ENCODE assay signal across 24 cellular contexts in genomic region chr14:85483037-85483436, GRCh38. TPM values are rescaled to one million over a fixed set of nuclear protein-coding genes. Genes with fewer than 3 reads are reported as not detected.
DNase-seq lines count a peak whose midpoint lies in the region; ATAC-seq and TF ChIP-seq lines count a peak whose summit lies in the region.
"Had no signal": no experiment of that assay in that cellular context is flagged by ENCODE, and none has a peak within 500 bp of the region (broad histone marks: within the 10 kb centered on the region; RNA-seq: fewer than 3 reads in every experiment).

No MANE protein-coding gene starts in this region.

- CTCF ChIA-PET in A673 (lab: Charles Lee): no interaction called here

- H3K27ac ChIP-seq in A673 (ENCODE audit: low read depth, low read length, poor library complexity, severe bottlenecking): no peak overlapping the region
- H3K27ac ChIP-seq in SK-N-MC: peak overlapping the region; percentile 32; the same call in 1 of the 2 replicates
- H3K27ac ChIP-seq: cardiac muscle cell, upper lobe of left lung had no signal

- intact Hi-C loops in A673 (cut with micrococcal nuclease; ENCODE audit: unreplicated experiment): no loop called here

- no peak for TF ChIP-seq CTCF in A673 (conservative IDR thresholded peaks at IDR 0.05; ENCODE audit: low read depth, low read length)
- no peak for TF ChIP-seq CTCF in fibroblast of mammary gland (conservative IDR thresholded peaks at IDR 0.05; ENCODE audit: control insufficient read depth, insufficient read depth, low read depth, low read length)
- TF ChIP-seq CTCF in omental fat pad (IDR thresholded peaks at IDR 0.05): no peak

- H3K9me3 ChIP-seq in A673 (ENCODE audit: low read depth, low read length, poor library complexity, severe bottlenecking) (no peaks in the 10 kb centered on the region), SK-N-MC (ENCODE audit: low read depth, low read length) (no peaks in the 10 kb centered on the region)
- H3K9me3 ChIP-seq: heart left ventricle, mucosa of descending colon, upper lobe of left lung had no signal

- H3K4me3 ChIP-seq in A673 (ENCODE audit: low read depth, low read length, poor library complexity, severe bottlenecking) (no peak overlapping the region), SK-N-MC (no peak overlapping the region), fibroblast of mammary gland (ENCODE audit: control insufficient read depth, low read depth, low read length) (no peak overlapping the region)
- H3K4me3 ChIP-seq: cardiac muscle cell, heart left ventricle, mucosa of descending colon, upper lobe of left lung had no signal

- H3K9ac ChIP-seq in SK-N-MC (ENCODE audit: insufficient read length): no peak overlapping the region

- DNase-seq in A673 (ENCODE audit: low spot score): peak; percentile 41
- DNase-seq in SK-N-MC (ENCODE audit: low read depth, low spot score): no peak
- peak; percentile 22 for DNase-seq in fibroblast of mammary gland (ENCODE audit: low read depth)
- DNase-seq in omental fat pad (ENCODE audit: low spot score): no peak
- no peak for DNase-seq in activated CD8-positive, alpha-beta memory T cell treated with anti-CD3 and anti-CD28 coated beads for 24 hours
- no peak for DNase-seq in activated effector memory CD4-positive, alpha-beta T cell treated with anti-CD3 and anti-CD28 coated beads, Interleukin-2, amount 50 U/mL, for 16 hours
- no peak for DNase-seq in T1000 (lab: John Stamatoyannopoulos, UW)
- DNase-seq: ACHN; activated CD4-positive, alpha-beta T cell treated with anti-CD3 and anti-CD28 coated beads for 36 hours; activated T-cell treated with anti-CD3 and anti-CD28 coated beads, Interleukin-2, amount 50 U/mL, for 1 hour; amniotic stem cell; C1 segment of cervical spinal cord; DND-41; foreskin fibroblast; GOT3; heart left ventricle; KG1; mucosa of descending colon; NCI-H146; NK-92 treated with Interleukin-12 subunit alpha and Interleukin-12 subunit beta, amount 100 ng/mL, for 24 hours; T-cell; upper lobe of left lung had no signal

- ATAC-seq in omental fat pad (ENCODE audit: low FRiP score) (peak; percentile 19), HG02870 (IDR thresholded peaks at IDR 0.05; ENCODE audit: unreplicated experiment) (no peak)
- ATAC-seq: activated CD4-positive, alpha-beta T cell treated with anti-CD3 and anti-CD28 coated beads for 36 hours; T-cell had no signal

- peaks cover 8% of the 10 kb centered on the region for H3K4me1 ChIP-seq in A673 (ENCODE audit: insufficient read depth, low read length, poor library complexity, severe bottlenecking)

- H3K36me3 ChIP-seq in A673 (ENCODE audit: insufficient read depth, low read length, poor library complexity, severe bottlenecking) (no peaks in the 10 kb centered on the region), SK-N-MC (ENCODE audit: insufficient read depth, low read length) (no peaks in the 10 kb centered on the region)
- H3K36me3 ChIP-seq: cardiac muscle cell, heart left ventricle, upper lobe of left lung had no signal

- POLR2A ChIA-PET in A673 (lab: Charles Lee; ENCODE audit: low non-redundant PET): no interaction called here

- H3K27me3 ChIP-seq in A673 (replicated peaks; ENCODE audit: insufficient read depth, low read depth, low read length, poor library complexity): no peaks in the 10 kb centered on the region
- H3K27me3 ChIP-seq: cardiac muscle cell, heart left ventricle, upper lobe of left lung had no signal

- BruUV-seq in A673 (replicated peaks; lab: Mats Ljungman, UMichigan): no TSS peak

RNA-seq across cellular contexts. Expression of gene FLRT2, which starts 46.9 kb away (rescaled TPM):
- total RNA-seq in A673 (2021) (107 and 128 TPM in 2 replicates), omental fat pad (10 to 100 TPM; 15.9 to 71.4 (median 23.8) TPM)
- total RNA-seq: activated CD4-positive, alpha-beta T cell treated with anti-CD3 and anti-CD28 coated beads for 36 hours had no signal

Comparison
In these comparisons a context has a peak if more than half of its experiments do, and no peak if none do; other contexts are left out.
1. DNase-seq: peak in A673 (single experiment) and fibroblast of mammary gland (single experiment); none in SK-N-MC (single experiment), omental fat pad (single experiment), activated CD8-positive, alpha-beta memory T cell treated with anti-CD3 and anti-CD28 coated beads for 24 hours (single experiment), activated effector memory CD4-positive, alpha-beta T cell treated with anti-CD3 and anti-CD28 coated beads, Interleukin-2, amount 50 U/mL, for 16 hours (single experiment) and T1000 (single experiment).